ENCODE assay signal across 1 cellular context in genomic region chr14:100080206-100080605, GRCh38.
TF ChIP-seq lines count a peak whose summit lies in the region.

No MANE protein-coding gene starts in this region.

TF ChIP-seq in HepG2, 621 proteins besides CTCF, POLR2A, EP300 and RAD21:
- TF ChIP-seq ZNF563 (CRISPR knock-in tag; IDR thresholded peaks at IDR 0.05), result no peak
- TF ChIP-seq ZNF691 (CRISPR knock-in tag; IDR thresholded peaks at IDR 0.05; ENCODE audit: borderline replicate concordance, low read depth), result no peak
- TF ChIP-seq PAF1 (CRISPR knock-in tag; IDR thresholded peaks at IDR 0.05), result no peak
- no peak for TF ChIP-seq GATAD1 (CRISPR knock-in tag; IDR thresholded peaks at IDR 0.05)
- no peak for TF ChIP-seq NR2F1 (CRISPR knock-in tag; IDR thresholded peaks at IDR 0.05)
- TF ChIP-seq JDP2 (CRISPR knock-in tag; IDR thresholded peaks at IDR 0.05; ENCODE audit: borderline replicate concordance), result no peak
- TF ChIP-seq NR0B2 (CRISPR knock-in tag; IDR thresholded peaks at IDR 0.05), result no peak
- TF ChIP-seq ZNF251 (CRISPR knock-in tag; IDR thresholded peaks at IDR 0.05), result no peak
- no peak for TF ChIP-seq ZNF773 (CRISPR knock-in tag; IDR thresholded peaks at IDR 0.05; ENCODE audit: borderline replicate concordance)
- TF ChIP-seq ZNF3 (CRISPR knock-in tag; IDR thresholded peaks at IDR 0.05), result no peak
- TF ChIP-seq, protein P1, sequence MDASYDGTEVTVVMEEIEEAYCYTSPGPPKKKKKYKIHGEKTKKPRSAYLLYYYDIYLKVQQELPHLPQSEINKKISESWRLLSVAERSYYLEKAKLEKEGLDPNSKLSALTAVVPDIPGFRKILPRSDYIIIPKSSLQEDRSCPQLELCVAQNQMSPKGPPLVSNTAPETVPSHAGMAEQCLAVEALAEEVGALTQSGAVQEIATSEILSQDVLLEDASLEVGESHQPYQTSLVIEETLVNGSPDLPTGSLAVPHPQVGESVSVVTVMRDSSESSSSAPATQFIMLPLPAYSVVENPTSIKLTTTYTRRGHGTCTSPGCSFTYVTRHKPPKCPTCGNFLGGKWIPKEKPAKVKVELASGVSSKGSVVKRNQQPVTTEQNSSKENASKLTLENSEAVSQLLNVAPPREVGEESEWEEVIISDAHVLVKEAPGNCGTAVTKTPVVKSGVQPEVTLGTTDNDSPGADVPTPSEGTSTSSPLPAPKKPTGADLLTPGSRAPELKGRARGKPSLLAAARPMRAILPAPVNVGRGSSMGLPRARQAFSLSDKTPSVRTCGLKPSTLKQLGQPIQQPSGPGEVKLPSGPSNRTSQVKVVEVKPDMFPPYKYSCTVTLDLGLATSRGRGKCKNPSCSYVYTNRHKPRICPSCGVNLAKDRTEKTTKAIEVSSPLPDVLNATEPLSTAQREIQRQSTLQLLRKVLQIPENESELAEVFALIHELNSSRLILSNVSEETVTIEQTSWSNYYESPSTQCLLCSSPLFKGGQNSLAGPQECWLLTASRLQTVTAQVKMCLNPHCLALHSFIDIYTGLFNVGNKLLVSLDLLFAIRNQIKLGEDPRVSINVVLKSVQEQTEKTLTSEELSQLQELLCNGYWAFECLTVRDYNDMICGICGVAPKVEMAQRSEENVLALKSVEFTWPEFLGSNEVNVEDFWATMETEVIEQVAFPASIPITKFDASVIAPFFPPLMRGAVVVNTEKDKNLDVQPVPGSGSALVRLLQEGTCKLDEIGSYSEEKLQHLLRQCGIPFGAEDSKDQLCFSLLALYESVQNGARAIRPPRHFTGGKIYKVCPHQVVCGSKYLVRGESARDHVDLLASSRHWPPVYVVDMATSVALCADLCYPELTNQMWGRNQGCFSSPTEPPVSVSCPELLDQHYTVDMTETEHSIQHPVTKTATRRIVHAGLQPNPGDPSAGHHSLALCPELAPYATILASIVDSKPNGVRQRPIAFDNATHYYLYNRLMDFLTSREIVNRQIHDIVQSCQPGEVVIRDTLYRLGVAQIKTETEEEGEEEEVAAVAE (CRISPR knock-in tag; IDR thresholded peaks at IDR 0.05; ENCODE audit: borderline replicate concordance), result no peak
- TF ChIP-seq ZFAT (CRISPR knock-in tag; conservative IDR thresholded peaks at IDR 0.05), result no peak
- TF ChIP-seq, protein P2, sequence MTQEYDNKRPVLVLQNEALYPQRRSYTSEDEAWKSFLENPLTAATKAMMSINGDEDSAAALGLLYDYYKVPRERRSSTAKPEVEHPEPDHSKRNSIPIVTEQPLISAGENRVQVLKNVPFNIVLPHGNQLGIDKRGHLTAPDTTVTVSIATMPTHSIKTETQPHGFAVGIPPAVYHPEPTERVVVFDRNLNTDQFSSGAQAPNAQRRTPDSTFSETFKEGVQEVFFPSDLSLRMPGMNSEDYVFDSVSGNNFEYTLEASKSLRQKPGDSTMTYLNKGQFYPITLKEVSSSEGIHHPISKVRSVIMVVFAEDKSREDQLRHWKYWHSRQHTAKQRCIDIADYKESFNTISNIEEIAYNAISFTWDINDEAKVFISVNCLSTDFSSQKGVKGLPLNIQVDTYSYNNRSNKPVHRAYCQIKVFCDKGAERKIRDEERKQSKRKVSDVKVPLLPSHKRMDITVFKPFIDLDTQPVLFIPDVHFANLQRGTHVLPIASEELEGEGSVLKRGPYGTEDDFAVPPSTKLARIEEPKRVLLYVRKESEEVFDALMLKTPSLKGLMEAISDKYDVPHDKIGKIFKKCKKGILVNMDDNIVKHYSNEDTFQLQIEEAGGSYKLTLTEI (CRISPR knock-in tag; conservative IDR thresholded peaks at IDR 0.05), result no peak
- TF ChIP-seq PAXIP1 (CRISPR knock-in tag; conservative IDR thresholded peaks at IDR 0.05), result no peak
TF ChIP-seq in HepG2: peak in this region for 0.
